Comparison of ENCODE assay signal across 8 cellular contexts in genomic region chr10:100528123-100528884, GRCh38. TPM values are rescaled to one million over a fixed set of nuclear protein-coding genes. Genes with fewer than 3 reads are reported as not detected.
DNase-seq lines count a peak whose midpoint lies in the region; ATAC-seq and TF ChIP-seq lines count a peak whose summit lies in the region.

No MANE protein-coding gene starts in this region.

- peak overlapping the region; percentile 99 for H3K27ac Mint-ChIP-seq in activated CD4-positive, alpha-beta T cell treated with anti-CD3 and anti-CD28 coated beads for 36 hours
- peak overlapping the region; percentile 95 for H3K27ac Mint-ChIP-seq in activated CD4-positive, alpha-beta memory T cell treated with anti-CD3 and anti-CD28 coated beads, Interleukin-2, amount 10 ng/mL, durations not matched to agents 7 days and 5 days

- ATAC-seq in activated CD4-positive, alpha-beta T cell treated with anti-CD3 and anti-CD28 coated beads for 36 hours, result peak; percentile 63
- no peak for ATAC-seq in HG02678 (IDR thresholded peaks at IDR 0.05; ENCODE audit: unreplicated experiment)

- H3K27me3 ChIP-seq in suprapubic skin, result no peaks in the 10 kb centered on the region

- TF ChIP-seq CTCF in suprapubic skin (IDR thresholded peaks at IDR 0.05), result no peak

- intact Hi-C loops in activated CD4-positive, alpha-beta T cell treated with anti-CD3 and anti-CD28 coated beads for 36 hours (cut with DNase I, micrococcal nuclease), result loop anchor here (1.0 to 5.0 kb wide), 3 partner anchors 18 to 182 kb away; partner anchors contain the start of gene SCD (in 1 of the 2)

- DNase-seq in activated CD4-positive, alpha-beta T cell treated with anti-CD3 and anti-CD28 coated beads for 36 hours, result peak; percentile 46
- no peak for DNase-seq in activated CD4-positive, alpha-beta T cell treated with anti-CD3 and anti-CD28 coated beads for 1 hour
- DNase-seq in activated CD4-positive, alpha-beta memory T cell treated with anti-CD3 and anti-CD28 coated beads, Interleukin-2, amount 10 ng/mL, durations not matched to agents 7 days and 5 days, result no peak
- DNase-seq in suprapubic skin (ENCODE audit: low spot score in 2 of 2) (no peak), SIG-M5 (lab: John Stamatoyannopoulos, UW) (no peak)
- no peak for DNase-seq in NK-92 treated with Interleukin-12 subunit alpha and Interleukin-12 subunit beta, amount 100 ng/mL, for 24 hours (lab: John Stamatoyannopoulos, UW)

- CTCF ChIA-PET in activated CD4-positive, alpha-beta T cell treated with anti-CD3 and anti-CD28 coated beads for 36 hours (lab: Charles Lee), result interaction anchor here (0.7 to 9.6 kb wide), 8 partner anchors 10 to 95 kb away, joined by 3 to 91 read pairs (median 6); no protein-coding TSS in a partner anchor
- CTCF ChIA-PET in activated CD4-positive, alpha-beta memory T cell treated with anti-CD3 and anti-CD28 coated beads, Interleukin-2, amount 10 ng/mL, durations not matched to agents 7 days and 5 days (lab: Charles Lee), result interaction anchor here (0.7 to 9.6 kb wide), 4 partner anchors 11 to 45 kb away, joined by 3 to 94 read pairs (median 30); no protein-coding TSS in a partner anchor

- POLR2A ChIA-PET in activated CD4-positive, alpha-beta T cell treated with anti-CD3 and anti-CD28 coated beads for 36 hours (lab: Charles Lee), result interaction anchor here (0.5 to 2.3 kb wide), 4 partner anchors 7 to 131 kb away, joined by 3 to 10 read pairs (median 6); partner anchors contain the start of gene HIF1AN
- POLR2A ChIA-PET in activated CD4-positive, alpha-beta memory T cell treated with anti-CD3 and anti-CD28 coated beads, Interleukin-2, amount 10 ng/mL, durations not matched to agents 7 days and 5 days (lab: Charles Lee), result interaction anchor here (0.6 to 8.6 kb wide), 8 partner anchors 7 to 190 kb away, joined by 3 to 135 read pairs (median 8); partner anchors contain the start of genes HIF1AN and SCD

- H3K9me3 ChIP-seq in iPS-18c (ENCODE audit: control insufficient read depth, insufficient read depth, low read length) (no peaks in the 10 kb centered on the region), suprapubic skin (no peaks in the 10 kb centered on the region)

- TF ChIP-seq EP300 in suprapubic skin (IDR thresholded peaks at IDR 0.05), result no peak

- WGBS in suprapubic skin, result 39% methylated on average over 7 of the region's 7 CpGs

- no peaks in the 10 kb centered on the region for H3K27me3 Mint-ChIP-seq in activated CD4-positive, alpha-beta T cell treated with anti-CD3 and anti-CD28 coated beads for 36 hours
- H3K27me3 Mint-ChIP-seq in activated CD4-positive, alpha-beta memory T cell treated with anti-CD3 and anti-CD28 coated beads, Interleukin-2, amount 10 ng/mL, durations not matched to agents 7 days and 5 days, result no peaks in the 10 kb centered on the region

- no peak for TF ChIP-seq POLR2A in suprapubic skin (IDR thresholded peaks at IDR 0.05)

- peaks cover 22% of the 10 kb centered on the region for H3K4me1 ChIP-seq in suprapubic skin

- H3K4me3 ChIP-seq in iPS-18c (ENCODE audit: insufficient read depth, low read depth, low read length), result peak overlapping the region; percentile 92
- peak overlapping the region; percentile 66 for H3K4me3 ChIP-seq in suprapubic skin

- peaks cover 56% of the 10 kb centered on the region for H3K36me3 Mint-ChIP-seq in activated CD4-positive, alpha-beta T cell treated with anti-CD3 and anti-CD28 coated beads for 36 hours (ENCODE audit: low read depth)
- peaks cover 52% of the 10 kb centered on the region for H3K36me3 Mint-ChIP-seq in activated CD4-positive, alpha-beta memory T cell treated with anti-CD3 and anti-CD28 coated beads, Interleukin-2, amount 10 ng/mL, durations not matched to agents 7 days and 5 days (ENCODE audit: low read depth)

- peak overlapping the region; percentile 88 for H3K4me3 Mint-ChIP-seq in activated CD4-positive, alpha-beta T cell treated with anti-CD3 and anti-CD28 coated beads for 36 hours
- peak overlapping the region; percentile 90 for H3K4me3 Mint-ChIP-seq in activated CD4-positive, alpha-beta memory T cell treated with anti-CD3 and anti-CD28 coated beads, Interleukin-2, amount 10 ng/mL, durations not matched to agents 7 days and 5 days

- H3K4me1 Mint-ChIP-seq in activated CD4-positive, alpha-beta T cell treated with anti-CD3 and anti-CD28 coated beads for 36 hours, result peaks cover 37% of the 10 kb centered on the region
- peaks cover 45% of the 10 kb centered on the region for H3K4me1 Mint-ChIP-seq in activated CD4-positive, alpha-beta memory T cell treated with anti-CD3 and anti-CD28 coated beads, Interleukin-2, amount 10 ng/mL, durations not matched to agents 7 days and 5 days

- no peaks in the 10 kb centered on the region for H3K9me3 Mint-ChIP-seq in activated CD4-positive, alpha-beta T cell treated with anti-CD3 and anti-CD28 coated beads for 36 hours (ENCODE audit: low read depth)
- H3K9me3 Mint-ChIP-seq in activated CD4-positive, alpha-beta memory T cell treated with anti-CD3 and anti-CD28 coated beads, Interleukin-2, amount 10 ng/mL, durations not matched to agents 7 days and 5 days, result no peaks in the 10 kb centered on the region

- no peak overlapping the region for H3K27ac ChIP-seq in suprapubic skin

- H3K36me3 ChIP-seq in suprapubic skin, result peaks cover 35% of the 10 kb centered on the region

RNA-seq across cellular contexts. Expression of gene NDUFB8, which starts 1.4 kb away (rescaled TPM):
- total RNA-seq in activated CD4-positive, alpha-beta T cell treated with anti-CD3 and anti-CD28 coated beads for 36 hours, result 100 to 1,000 TPM; 291 to 375 TPM
- total RNA-seq in activated CD4-positive, alpha-beta memory T cell treated with anti-CD3 and anti-CD28 coated beads, Interleukin-2, amount 10 ng/mL, durations not matched to agents 7 days and 5 days, result 100 to 1,000 TPM; 315 to 324 TPM
- total RNA-seq in suprapubic skin, result 100 to 1,000 TPM; 156 to 176 (median 164) TPM

RNA-seq across cellular contexts. Expression of gene HIF1AN, which starts 7.4 kb away (rescaled TPM):
- total RNA-seq in activated CD4-positive, alpha-beta T cell treated with anti-CD3 and anti-CD28 coated beads for 36 hours, result 10 to 100 TPM; 45.9 to 50.8 TPM
- total RNA-seq in activated CD4-positive, alpha-beta memory T cell treated with anti-CD3 and anti-CD28 coated beads, Interleukin-2, amount 10 ng/mL, durations not matched to agents 7 days and 5 days, result 10 to 100 TPM; 57.7 to 58.8 TPM
- total RNA-seq in suprapubic skin, result 10 to 100 TPM; 13.5 to 43.5 (median 22.1) TPM

RNA-seq across cellular contexts. Expression of gene SEC31B, which starts 8.6 kb away (rescaled TPM):
- 10 to 100 TPM; 36.0 to 36.7 TPM for total RNA-seq in activated CD4-positive, alpha-beta T cell treated with anti-CD3 and anti-CD28 coated beads for 36 hours
- 100 to 1,000 TPM; 138 to 139 TPM for total RNA-seq in activated CD4-positive, alpha-beta memory T cell treated with anti-CD3 and anti-CD28 coated beads, Interleukin-2, amount 10 ng/mL, durations not matched to agents 7 days and 5 days
- 10 to 100 TPM in 3 of 4 donors, 1 to 10 TPM in 1; 9.3 to 36.9 (median 12.7) TPM for total RNA-seq in suprapubic skin
